18 cellular contexts compared by ENCODE assay signal in the genomic region with DNA sequence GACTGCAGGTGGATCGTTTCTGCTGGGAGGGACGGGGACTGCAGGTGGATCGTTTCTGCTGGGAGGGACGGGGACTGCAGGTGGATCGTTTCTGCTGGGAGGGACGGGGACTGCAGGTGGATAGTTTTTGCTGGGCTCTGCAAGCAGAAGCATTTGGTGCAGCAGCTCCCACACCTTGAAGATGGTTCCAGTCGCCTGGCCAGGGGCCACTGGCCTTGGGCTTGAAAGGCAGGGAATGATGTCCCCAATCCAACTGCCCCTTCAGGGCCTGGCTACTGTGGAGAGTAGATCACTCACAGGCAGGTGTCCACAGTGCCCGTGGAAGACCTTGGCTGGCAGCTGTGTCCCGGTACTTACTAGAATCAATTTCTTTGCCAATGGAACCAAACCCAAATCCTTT.
DNase-seq lines count a peak whose midpoint lies in the region; ATAC-seq and TF ChIP-seq lines count a peak whose summit lies in the region.
"Had no signal": no experiment of that assay in that cellular context is flagged by ENCODE, and none has a peak within 500 bp of the region (broad histone marks: within the 10 kb centered on the region; RNA-seq: fewer than 3 reads in every experiment).

No MANE protein-coding gene starts in this region.

- no peak for ATAC-seq in left cardiac atrium
- ATAC-seq: Right ventricle myocardium inferior had no signal

- TF ChIP-seq POLR2A in sigmoid colon (IDR thresholded peaks at IDR 0.05): no peak
- no peak for TF ChIP-seq POLR2A in prostate gland (IDR thresholded peaks at IDR 0.05)

- 84 to 90% methylated on average over 9 of the region's 9 CpGs for WGBS in sigmoid colon, 2 donors
- WGBS in prostate gland: 88% methylated on average over 9 of the region's 9 CpGs

- H3K27ac ChIP-seq in sigmoid colon: peak overlapping the region in 2 of 4 donors; percentile 54 to 56
- no peak overlapping the region for H3K27ac ChIP-seq in prostate gland
- H3K27ac ChIP-seq: 22Rv1, PC-9, SJCRH30 had no signal

- H3K9me3 ChIP-seq in sigmoid colon: no peaks in the 10 kb centered on the region
- no peaks in the 10 kb centered on the region for H3K9me3 ChIP-seq in prostate gland
- H3K9me3 ChIP-seq: MG63, SJCRH30 had no signal

- H3K27me3 ChIP-seq in sigmoid colon (no peaks in the 10 kb centered on the region), prostate gland (replicated peaks; ENCODE audit: insufficient read depth) (no peaks in the 10 kb centered on the region)
- H3K27me3 ChIP-seq: MG63, SJCRH30 had no signal

- peak; percentile 41 for DNase-seq in cardiac septum (ENCODE audit: low spot score)
- no peak for DNase-seq in left cardiac atrium
- DNase-seq in mesenteric fat pad (ENCODE audit: low spot score): peak; percentile 81
- peak; percentile 46 for DNase-seq in sigmoid colon
- DNase-seq in glomerular visceral epithelial cell (ENCODE audit: extremely low spot score): no peak
- no peak for DNase-seq in prostate gland (ENCODE audit: low spot score)
- DNase-seq in NCI-H774 (lab: John Stamatoyannopoulos, UW): no peak
- DNase-seq: KBM-7; MG63; NCI-H2029; NCI-H446; NCI-H524 treated with DMSO at 0.1 percent for 48 hours; NCI-H82; NK-92 treated with Interleukin-12 subunit alpha and Interleukin-12 subunit beta, amount 100 ng/mL, for 24 hours; SJCRH30 had no signal

- H3K36me3 ChIP-seq in sigmoid colon (peaks cover 0 to 14% (median 0%) of the 10 kb centered on the region in 4 donors), prostate gland (no peaks in the 10 kb centered on the region)
- H3K36me3 ChIP-seq: MG63, SJCRH30 had no signal

- no peak for TF ChIP-seq EP300 in sigmoid colon (IDR thresholded peaks at IDR 0.05)

- peaks cover 0 to 72% (median 55%) of the 10 kb centered on the region in 4 donors for H3K4me1 ChIP-seq in sigmoid colon
- H3K4me1 ChIP-seq in prostate gland (replicated peaks): no peaks in the 10 kb centered on the region

- intact Hi-C loops in cardiac septum (cut with DNase I): no loop called here
- intact Hi-C loops in left cardiac atrium (cut with DNase I): no loop called here
- intact Hi-C loops in sigmoid colon (cut with DNase I): loop anchor here (5.0 kb wide), 1 partner anchor 45 kb away; no protein-coding TSS in a partner anchor
- intact Hi-C loops in prostate gland (cut with DNase I): no loop called here

- TF ChIP-seq CTCF in sigmoid colon (IDR thresholded peaks at IDR 0.05) (no peak), prostate gland (IDR thresholded peaks at IDR 0.05) (no peak)

- H3K4me3 ChIP-seq in sigmoid colon (no peak overlapping the region), prostate gland (no peak overlapping the region)
- H3K4me3 ChIP-seq: MG63, PC-9, SJCRH30 had no signal

Comparison
In these comparisons a context has a peak if more than half of its experiments do, and no peak if none do; other contexts are left out.
1. DNase-seq: peak in cardiac septum (single experiment), mesenteric fat pad (single experiment) and sigmoid colon (single experiment); none in left cardiac atrium (single experiment), glomerular visceral epithelial cell (single experiment), prostate gland (single experiment) and NCI-H774 (single experiment).